In genomic region chr6:71387179-71387578, GRCh38 we compare ENCODE assay signal across 15 cellular contexts.
DNase-seq lines count a peak whose midpoint lies in the region; ATAC-seq and TF ChIP-seq lines count a peak whose summit lies in the region.
"Had no signal": no experiment of that assay in that cellular context is flagged by ENCODE, and none has a peak within 500 bp of the region (broad histone marks: within the 10 kb centered on the region; RNA-seq: fewer than 3 reads in every experiment).

No MANE protein-coding gene starts in this region.

- POLR2A ChIA-PET in PC-3 (lab: Charles Lee; ENCODE audit: unreplicated experiment): no interaction called here

- no peaks in the 10 kb centered on the region for H3F3A ChIP-seq in PC-3 (ENCODE audit: low read length, unreplicated experiment)

- CTCF ChIA-PET in PC-3 (lab: Charles Lee): no interaction called here

- peak overlapping the region; percentile 49 for H3K9ac ChIP-seq in PC-3 (ENCODE audit: low read length)

- intact Hi-C loops in PC-3 (cut with micrococcal nuclease) (no loop called here), uterus (cut with DNase I; ENCODE audit: low total_unique reads) (loop anchor here (10.0 kb wide), 1 partner anchor 128 kb away; no protein-coding TSS in a partner anchor)

- no peak overlapping the region for H3K4me3 ChIP-seq in PC-3 (ENCODE audit: low read length)
- H3K4me3 ChIP-seq in skeletal muscle cell (ENCODE audit: low read depth, low read length): no peak overlapping the region
- H3K4me3 ChIP-seq in uterus: no peak overlapping the region
- H3K4me3 ChIP-seq: colonic mucosa, mucosa of descending colon, suprapubic skin had no signal

- no peaks in the 10 kb centered on the region for H3K36me3 ChIP-seq in PC-3 (ENCODE audit: low read depth, low read length)
- H3K36me3 ChIP-seq in uterus: no peaks in the 10 kb centered on the region
- H3K36me3 ChIP-seq: colonic mucosa, suprapubic skin had no signal

- TF ChIP-seq CTCF in PC-3 (conservative IDR thresholded peaks at IDR 0.05; ENCODE audit: low read depth, low read length) (no peak), uterus (IDR thresholded peaks at IDR 0.05) (no peak), mesothelial cell of epicardium (IDR thresholded peaks at IDR 0.05; ENCODE audit: unreplicated experiment) (no peak)

- peaks cover 10% of the 10 kb centered on the region for H3K36me3 Mint-ChIP-seq in mesothelial cell of epicardium
- H3K36me3 Mint-ChIP-seq: CD4-positive, alpha-beta memory T cell had no signal

- peaks cover 38% of the 10 kb centered on the region for H3K4me1 ChIP-seq in PC-3 (ENCODE audit: insufficient read depth, low read length)
- no peaks in the 10 kb centered on the region for H3K4me1 ChIP-seq in uterus
- H3K4me1 ChIP-seq: colonic mucosa had no signal

- no peaks in the 10 kb centered on the region for H3K9me3 ChIP-seq in PC-3 (ENCODE audit: low read length)
- H3K9me3 ChIP-seq in uterus: no peaks in the 10 kb centered on the region
- H3K9me3 ChIP-seq: colonic mucosa, mucosa of descending colon, suprapubic skin had no signal

- BruUV-seq in PC-3 (replicated peaks; lab: Mats Ljungman, UMichigan): no TSS peak

- peak overlapping the region; percentile 63 for H3K4me2 ChIP-seq in PC-3 (ENCODE audit: low read length)

- no peaks in the 10 kb centered on the region for H3K27me3 Mint-ChIP-seq in mesothelial cell of epicardium (ENCODE audit: low read depth)

- no peaks in the 10 kb centered on the region for H3K79me2 ChIP-seq in PC-3 (ENCODE audit: low read length)

- H3K27me3 ChIP-seq in PC-3 (ENCODE audit: low read length): no peaks in the 10 kb centered on the region
- H3K27me3 ChIP-seq in uterus: no peaks in the 10 kb centered on the region
- H3K27me3 ChIP-seq: colonic mucosa, suprapubic skin had no signal

- DNase-seq in EH (ENCODE audit: low read depth) (peak; percentile 51), PC-3 (no peak), fibroblast of the conjunctiva (ENCODE audit: low read depth) (peak; percentile 41), skeletal muscle cell (ENCODE audit: low read depth) (peak; percentile 78), uterus (no peak), HT-29 (ENCODE audit: low spot score) (no peak), mesothelial cell of epicardium (ENCODE audit: low spot score in 2 of 2, unreplicated experiment in 2 of 2) (no peak)
- DNase-seq: amygdala; CD4-positive, alpha-beta memory T cell; colonic mucosa; mucosa of descending colon; posterior cingulate gyrus; stimulated activated CD4-positive, alpha-beta T cell treated with anti-CD3 and anti-CD28 coated beads, Interleukin-15, amount 100 ng/mL, for 24 hours; T-helper 9 cell had no signal

- H3K4me1 Mint-ChIP-seq in mesothelial cell of epicardium: peaks cover 39% of the 10 kb centered on the region
- H3K4me1 Mint-ChIP-seq: CD4-positive, alpha-beta memory T cell had no signal

- no peak for ATAC-seq in PC-3
- ATAC-seq: mucosa of descending colon had no signal

- no peaks in the 10 kb centered on the region for H3K9me2 ChIP-seq in PC-3 (replicated peaks; ENCODE audit: low read length)

- no peak for TF ChIP-seq POLR2A in uterus (IDR thresholded peaks at IDR 0.05)

- H3K27ac Mint-ChIP-seq in mesothelial cell of epicardium: no peak overlapping the region
- H3K27ac Mint-ChIP-seq: CD4-positive, alpha-beta memory T cell had no signal

- H2AFZ ChIP-seq in PC-3 (ENCODE audit: low read length): no peak overlapping the region

- H3K4me3 Mint-ChIP-seq in mesothelial cell of epicardium: no peak overlapping the region
- H3K4me3 Mint-ChIP-seq: CD4-positive, alpha-beta memory T cell had no signal

- no peaks in the 10 kb centered on the region for H3K9me3 Mint-ChIP-seq in mesothelial cell of epicardium
- H3K9me3 Mint-ChIP-seq: CD4-positive, alpha-beta memory T cell had no signal

- H3K27ac ChIP-seq in PC-3 (ENCODE audit: low read length): peak overlapping the region; percentile 89
- no peak overlapping the region for H3K27ac ChIP-seq in uterus
- H3K27ac ChIP-seq: colonic mucosa, suprapubic skin had no signal

- H4K20me1 ChIP-seq in PC-3 (ENCODE audit: low read length): no peaks in the 10 kb centered on the region

Comparison
In these comparisons a context has a peak if more than half of its experiments do, and no peak if none do; other contexts are left out.
1. DNase-seq: peak in EH (single experiment), fibroblast of the conjunctiva (single experiment) and skeletal muscle cell (single experiment); none in PC-3 (single experiment), uterus (0 of 2), HT-29 (single experiment) and mesothelial cell of epicardium (0 of 2).